ENCODE assay signal across 19 cellular contexts in the genomic region with DNA sequence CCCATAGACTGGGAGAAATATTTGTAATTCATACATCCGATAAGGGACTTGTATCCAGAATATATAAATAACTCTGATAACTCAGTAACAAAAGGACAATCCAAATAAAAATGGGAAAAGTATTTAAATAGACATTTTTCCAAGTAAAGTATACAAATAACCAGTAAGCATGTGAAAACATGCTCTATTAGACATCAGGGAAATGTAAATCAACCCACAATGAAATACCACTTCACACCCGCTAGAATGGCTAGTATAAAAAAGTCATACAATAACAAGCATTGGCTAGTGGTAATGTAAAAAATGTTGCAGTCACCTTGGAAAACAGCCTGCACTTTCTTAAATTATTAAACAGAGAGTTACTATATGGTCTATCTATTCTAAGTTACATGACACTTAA.
"Had no signal": no experiment of that assay in that cellular context is flagged by ENCODE, and none has a peak within 500 bp of the region (broad histone marks: within the 10 kb centered on the region; RNA-seq: fewer than 3 reads in every experiment).

No MANE protein-coding gene starts in this region.

- ATAC-seq: effector memory CD8-positive, alpha-beta T cell; gastrocnemius medialis; heart right ventricle; left cardiac atrium; left lung; left ventricle myocardium superior; lower lobe of right lung; naive thymus-derived CD4-positive, alpha-beta T cell had no signal

- H3K36me3 ChIP-seq: colonic mucosa, esophagus muscularis mucosa, gastrocnemius medialis, heart right ventricle, left lung, lower lobe of right lung had no signal

- H3K4me3 ChIP-seq: colonic mucosa, esophagus muscularis mucosa, gastrocnemius medialis, heart right ventricle, left lung, lower lobe of right lung had no signal

- H3K4me1 ChIP-seq: colonic mucosa, esophagus muscularis mucosa, gastrocnemius medialis, heart right ventricle, left lung, lower lobe of right lung had no signal

- DNase-seq: colonic mucosa; cortex of kidney; effector CD8-positive, alpha-beta T cell; effector memory CD8-positive, alpha-beta T cell; endodermal cell; foreskin melanocyte; gastrocnemius medialis; glutamatergic neuron; head of caudate nucleus; heart right ventricle; hippocampal formation; left cardiac atrium; left lung; left ventricle myocardium superior; lower lobe of right lung; mesendoderm; midbrain; naive thymus-derived CD4-positive, alpha-beta T cell had no signal

- H3K27me3 ChIP-seq: colonic mucosa, esophagus muscularis mucosa, gastrocnemius medialis, heart right ventricle, left lung had no signal

- H3K9me3 ChIP-seq: colonic mucosa, gastrocnemius medialis, lower lobe of right lung had no signal

- H3K27ac ChIP-seq: colonic mucosa, esophagus muscularis mucosa, gastrocnemius medialis, heart right ventricle, left lung, lower lobe of right lung had no signal
